Comparison of ENCODE assay signal across 2 cellular contexts in the genomic region with DNA sequence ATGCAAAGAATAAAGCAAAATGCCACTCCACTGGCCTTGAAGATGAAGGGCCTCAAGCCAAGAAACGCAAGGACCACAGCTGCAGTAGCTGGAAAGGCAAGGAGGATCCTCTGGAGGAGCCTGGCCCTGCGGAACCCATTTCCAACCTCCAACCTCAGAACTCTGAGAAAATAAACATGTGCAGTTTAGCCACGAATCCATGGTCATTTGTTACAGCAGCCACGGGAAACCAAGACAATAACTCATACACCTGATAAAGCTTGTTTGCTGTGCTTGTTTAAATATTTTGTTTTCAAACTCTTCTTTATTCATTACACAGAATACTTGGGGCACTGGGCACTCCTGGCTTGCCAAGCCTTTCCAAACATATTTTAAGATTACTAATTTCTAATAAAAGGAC.
TF ChIP-seq lines count a peak whose summit lies in the region.

No MANE protein-coding gene starts in this region.

TF ChIP-seq in HepG2, 621 proteins besides CTCF, POLR2A, EP300 and RAD21 (continues in another document):
- peak; percentile 39; the same call in 1 of the 2 replicates for TF ChIP-seq SOX5 (CRISPR knock-in tag; IDR thresholded peaks at IDR 0.05; ENCODE audit: borderline replicate concordance)
- TF ChIP-seq ZNF670 (CRISPR knock-in tag; IDR thresholded peaks at IDR 0.05; ENCODE audit: borderline replicate concordance): no peak
- TF ChIP-seq ETV5 (CRISPR knock-in tag; IDR thresholded peaks at IDR 0.05; ENCODE audit: borderline replicate concordance): no peak
- TF ChIP-seq, protein P1, sequence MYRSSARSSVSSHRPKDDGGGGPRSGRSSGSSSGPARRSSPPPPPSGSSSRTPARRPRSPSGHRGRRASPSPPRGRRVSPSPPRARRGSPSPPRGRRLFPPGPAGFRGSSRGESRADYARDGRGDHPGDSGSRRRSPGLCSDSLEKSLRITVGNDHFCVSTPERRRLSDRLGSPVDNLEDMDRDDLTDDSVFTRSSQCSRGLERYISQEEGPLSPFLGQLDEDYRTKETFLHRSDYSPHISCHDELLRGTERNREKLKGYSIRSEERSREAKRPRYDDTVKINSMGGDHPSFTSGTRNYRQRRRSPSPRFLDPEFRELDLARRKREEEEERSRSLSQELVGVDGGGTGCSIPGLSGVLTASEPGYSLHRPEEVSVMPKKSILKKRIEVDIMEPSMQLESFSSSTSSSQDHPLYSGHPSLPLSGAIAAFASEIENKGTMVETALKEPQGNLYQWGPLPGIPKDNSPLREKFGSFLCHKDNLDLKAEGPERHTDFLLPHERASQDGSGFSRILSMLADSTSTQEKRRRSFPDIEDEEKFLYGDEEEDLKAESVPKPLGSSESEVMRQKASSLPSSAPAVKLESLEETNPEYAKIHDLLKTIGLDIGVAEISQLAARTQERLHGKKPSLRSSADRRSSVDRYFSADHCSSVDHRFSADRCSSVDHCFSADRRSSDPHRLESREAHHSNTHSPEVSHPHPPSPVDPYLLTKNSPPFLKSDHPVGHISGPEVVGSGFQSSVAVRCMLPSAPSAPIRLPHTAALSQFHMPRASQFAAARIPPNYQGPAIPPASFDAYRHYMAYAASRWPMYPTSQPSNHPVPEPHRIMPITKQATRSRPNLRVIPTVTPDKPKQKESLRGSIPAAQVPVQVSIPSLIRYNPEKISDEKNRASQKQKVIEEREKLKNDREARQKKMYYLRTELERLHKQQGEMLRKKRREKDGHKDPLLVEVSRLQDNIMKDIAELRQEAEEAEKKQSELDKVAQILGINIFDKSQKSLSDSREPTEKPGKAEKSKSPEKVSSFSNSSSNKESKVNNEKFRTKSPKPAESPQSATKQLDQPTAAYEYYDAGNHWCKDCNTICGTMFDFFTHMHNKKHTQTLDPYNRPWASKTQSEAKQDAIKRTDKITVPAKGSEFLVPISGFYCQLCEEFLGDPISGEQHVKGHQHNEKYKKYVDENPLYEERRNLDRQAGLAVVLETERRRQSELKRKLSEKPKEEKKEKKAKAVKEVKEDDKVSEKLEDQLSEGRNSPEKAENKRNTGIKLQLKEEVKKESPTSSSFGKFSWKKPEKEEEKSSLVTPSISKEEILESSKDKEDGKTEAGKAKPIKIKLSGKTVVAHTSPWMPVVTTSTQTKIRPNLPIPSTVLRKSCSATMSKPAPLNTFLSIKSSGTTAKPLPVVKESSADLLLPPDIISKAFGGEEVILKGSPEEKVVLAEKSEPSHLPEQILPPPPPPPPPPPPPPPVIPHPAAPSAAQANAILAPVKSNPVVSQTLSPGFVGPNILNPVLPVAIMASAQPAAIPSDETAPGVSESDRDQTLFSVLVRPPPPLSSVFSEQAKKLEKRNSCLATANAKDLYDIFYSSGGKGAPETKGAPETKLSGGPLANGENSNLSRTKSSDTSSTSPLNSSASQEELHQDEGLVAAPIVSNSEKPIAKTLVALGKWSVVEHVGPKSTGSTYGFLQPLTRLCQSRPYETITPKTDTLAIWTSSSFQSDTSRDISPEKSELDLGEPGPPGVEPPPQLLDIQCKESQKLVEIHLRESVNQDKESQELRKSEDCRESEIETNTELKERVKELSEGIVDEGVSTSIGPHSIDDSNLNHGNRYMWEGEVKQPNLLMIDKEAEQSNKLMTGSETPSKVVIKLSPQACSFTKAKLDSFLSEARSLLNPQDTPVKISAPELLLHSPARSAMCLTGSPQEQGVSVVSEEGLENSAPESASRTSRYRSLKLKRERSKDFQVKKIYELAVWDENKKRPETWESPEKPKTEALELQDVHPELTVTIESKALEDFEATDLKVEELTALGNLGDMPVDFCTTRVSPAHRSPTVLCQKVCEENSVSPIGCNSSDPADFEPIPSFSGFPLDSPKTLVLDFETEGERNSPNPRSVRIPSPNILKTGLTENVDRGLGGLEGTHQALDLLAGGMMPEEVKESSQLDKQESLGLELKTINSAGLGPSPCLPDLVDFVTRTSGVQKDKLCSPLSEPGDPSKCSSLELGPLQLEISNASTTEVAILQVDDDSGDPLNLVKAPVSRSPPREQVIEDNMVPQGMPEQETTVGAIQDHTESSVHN (CRISPR knock-in tag; IDR thresholded peaks at IDR 0.05): no peak
- TF ChIP-seq, protein P2, sequence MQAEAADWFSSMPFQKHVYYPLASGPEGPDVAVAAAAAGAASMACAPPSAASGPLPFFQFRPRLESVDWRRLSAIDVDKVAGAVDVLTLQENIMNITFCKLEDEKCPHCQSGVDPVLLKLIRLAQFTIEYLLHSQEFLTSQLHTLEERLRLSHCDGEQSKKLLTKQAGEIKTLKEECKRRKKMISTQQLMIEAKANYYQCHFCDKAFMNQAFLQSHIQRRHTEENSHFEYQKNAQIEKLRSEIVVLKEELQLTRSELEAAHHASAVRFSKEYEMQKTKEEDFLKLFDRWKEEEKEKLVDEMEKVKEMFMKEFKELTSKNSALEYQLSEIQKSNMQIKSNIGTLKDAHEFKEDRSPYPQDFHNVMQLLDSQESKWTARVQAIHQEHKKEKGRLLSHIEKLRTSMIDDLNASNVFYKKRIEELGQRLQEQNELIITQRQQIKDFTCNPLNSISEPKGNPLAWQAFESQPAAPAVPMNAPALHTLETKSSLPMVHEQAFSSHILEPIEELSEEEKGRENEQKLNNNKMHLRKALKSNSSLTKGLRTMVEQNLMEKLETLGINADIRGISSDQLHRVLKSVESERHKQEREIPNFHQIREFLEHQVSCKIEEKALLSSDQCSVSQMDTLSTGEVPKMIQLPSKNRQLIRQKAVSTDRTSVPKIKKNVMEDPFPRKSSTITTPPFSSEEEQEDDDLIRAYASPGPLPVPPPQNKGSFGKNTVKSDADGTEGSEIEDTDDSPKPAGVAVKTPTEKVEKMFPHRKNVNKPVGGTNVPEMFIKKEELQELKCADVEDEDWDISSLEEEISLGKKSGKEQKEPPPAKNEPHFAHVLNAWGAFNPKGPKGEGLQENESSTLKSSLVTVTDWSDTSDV (CRISPR knock-in tag; IDR thresholded peaks at IDR 0.05): no peak
- TF ChIP-seq, protein P3, sequence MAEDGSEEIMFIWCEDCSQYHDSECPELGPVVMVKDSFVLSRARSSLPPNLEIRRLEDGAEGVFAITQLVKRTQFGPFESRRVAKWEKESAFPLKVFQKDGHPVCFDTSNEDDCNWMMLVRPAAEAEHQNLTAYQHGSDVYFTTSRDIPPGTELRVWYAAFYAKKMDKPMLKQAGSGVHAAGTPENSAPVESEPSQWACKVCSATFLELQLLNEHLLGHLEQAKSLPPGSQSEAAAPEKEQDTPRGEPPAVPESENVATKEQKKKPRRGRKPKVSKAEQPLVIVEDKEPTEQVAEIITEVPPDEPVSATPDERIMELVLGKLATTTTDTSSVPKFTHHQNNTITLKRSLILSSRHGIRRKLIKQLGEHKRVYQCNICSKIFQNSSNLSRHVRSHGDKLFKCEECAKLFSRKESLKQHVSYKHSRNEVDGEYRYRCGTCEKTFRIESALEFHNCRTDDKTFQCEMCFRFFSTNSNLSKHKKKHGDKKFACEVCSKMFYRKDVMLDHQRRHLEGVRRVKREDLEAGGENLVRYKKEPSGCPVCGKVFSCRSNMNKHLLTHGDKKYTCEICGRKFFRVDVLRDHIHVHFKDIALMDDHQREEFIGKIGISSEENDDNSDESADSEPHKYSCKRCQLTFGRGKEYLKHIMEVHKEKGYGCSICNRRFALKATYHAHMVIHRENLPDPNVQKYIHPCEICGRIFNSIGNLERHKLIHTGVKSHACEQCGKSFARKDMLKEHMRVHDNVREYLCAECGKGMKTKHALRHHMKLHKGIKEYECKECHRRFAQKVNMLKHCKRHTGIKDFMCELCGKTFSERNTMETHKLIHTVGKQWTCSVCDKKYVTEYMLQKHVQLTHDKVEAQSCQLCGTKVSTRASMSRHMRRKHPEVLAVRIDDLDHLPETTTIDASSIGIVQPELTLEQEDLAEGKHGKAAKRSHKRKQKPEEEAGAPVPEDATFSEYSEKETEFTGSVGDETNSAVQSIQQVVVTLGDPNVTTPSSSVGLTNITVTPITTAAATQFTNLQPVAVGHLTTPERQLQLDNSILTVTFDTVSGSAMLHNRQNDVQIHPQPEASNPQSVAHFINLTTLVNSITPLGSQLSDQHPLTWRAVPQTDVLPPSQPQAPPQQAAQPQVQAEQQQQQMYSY (CRISPR knock-in tag; IDR thresholded peaks at IDR 0.05): no peak

TF ChIP-seq in endothelial cell of umbilical vein, 7 proteins besides CTCF, POLR2A, EP300 and RAD21:
- TF ChIP-seq GATA2 (IDR thresholded peaks at IDR 0.05; ENCODE audit: insufficient read depth, insufficient read length, low read depth, low read length): no peak
- no peak for TF ChIP-seq MYC (IDR thresholded peaks at IDR 0.05; ENCODE audit: low read depth, low read length)
- TF ChIP-seq EZH2 (IDR thresholded peaks at IDR 0.05; ENCODE audit: borderline replicate concordance, low read depth, low read length, severe bottlenecking): no peak
- TF ChIP-seq, protein P4, sequence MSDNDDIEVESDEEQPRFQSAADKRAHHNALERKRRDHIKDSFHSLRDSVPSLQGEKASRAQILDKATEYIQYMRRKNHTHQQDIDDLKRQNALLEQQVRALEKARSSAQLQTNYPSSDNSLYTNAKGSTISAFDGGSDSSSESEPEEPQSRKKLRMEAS (IDR thresholded peaks at IDR 0.05; ENCODE audit: insufficient read depth, insufficient read length): no peak
- no peak for TF ChIP-seq POLR2AphosphoS5 (IDR thresholded peaks at IDR 0.05; ENCODE audit: insufficient read depth, low read depth, low read length)
- TF ChIP-seq FOS (IDR thresholded peaks at IDR 0.05; ENCODE audit: borderline replicate concordance, insufficient read depth, low read length): no peak
- no peak for TF ChIP-seq JUN (IDR thresholded peaks at IDR 0.05; ENCODE audit: borderline replicate concordance, insufficient read depth, insufficient read length, low read depth)
